11 cellular contexts compared by ENCODE assay signal in genomic region chr19:34715357-34715756, GRCh38. TPM values are rescaled to one million over a fixed set of nuclear protein-coding genes. Genes with fewer than 3 reads are reported as not detected.
"Had no signal": no experiment of that assay in that cellular context is flagged by ENCODE, and none has a peak within 500 bp of the region (broad histone marks: within the 10 kb centered on the region; RNA-seq: fewer than 3 reads in every experiment).

No MANE protein-coding gene starts in this region.

- H3K4me2 ChIP-seq: KMS-11 had no signal

- DNase-seq: GM23248, GOT3, H7, IMR-90, KBM-7 had no signal

- H3K27ac ChIP-seq: GM23248, KMS-11 had no signal

- H3K4me3 ChIP-seq: GM23248, HAP-1 had no signal

- H3K9me3 ChIP-seq: HAP-1 had no signal

- H3K36me3 ChIP-seq: HAP-1 had no signal

- H2AFZ ChIP-seq: GM23248 had no signal

- FAIRE-seq: HTR-8/SVneo had no signal

- H3K9ac ChIP-seq: GM23248, KMS-11 had no signal

- ATAC-seq: HCT116 had no signal

RNA-seq across cellular contexts. Expression of gene SCGB2B2, which starts 38.4 kb away (rescaled TPM):
- total RNA-seq: GM23248, H4, H7, HT-29, IMR-90 had no signal
- polyA plus RNA-seq: GM23248, IMR-90 had no signal
